In genomic region chr1:16944038-16944437, GRCh38 we compare ENCODE assay signal across 27 cellular contexts. TPM values are rescaled to one million over a fixed set of nuclear protein-coding genes. Genes with fewer than 3 reads are reported as not detected.
DNase-seq lines count a peak whose midpoint lies in the region; ATAC-seq and TF ChIP-seq lines count a peak whose summit lies in the region.
"Had no signal": no experiment of that assay in that cellular context is flagged by ENCODE, and none has a peak within 500 bp of the region (broad histone marks: within the 10 kb centered on the region; RNA-seq: fewer than 3 reads in every experiment).

No MANE protein-coding gene starts in this region.

- no peak overlapping the region for H2BK5ac ChIP-seq in mesenchymal stem cell (ENCODE audit: low read depth, low read length, poor library complexity, severe bottlenecking)

- ATAC-seq in activated T-helper 17 cell treated with anti-CD3 and anti-CD28 coated beads, Interleukin-2, amount 50 U/mL, for 72 hours (replicated peaks), result no peak
- no peak for ATAC-seq in GM18502 (IDR thresholded peaks at IDR 0.05; ENCODE audit: poor library complexity, unreplicated experiment)
- ATAC-seq in effector memory CD8-positive, alpha-beta T cell (replicated peaks), result no peak
- ATAC-seq: GM12878 had no signal

- no peak overlapping the region for H3K14ac ChIP-seq in mesenchymal stem cell (ENCODE audit: low read length in 2 of 2)

- no peak overlapping the region for H3K4me3 ChIP-seq in BLaER1 treated with 17β-estradiol and CSF1 and Interleukin-3, amounts not matched to agents 10 nM and 100 nM
- no peak overlapping the region for H3K4me3 ChIP-seq in HEK293 (ENCODE audit: low read depth, low read length)
- H3K4me3 ChIP-seq in mesenchymal stem cell (ENCODE audit: insufficient read depth in 1 of 2, low read depth in 1 of 2, low read length in 2 of 2), result peak overlapping the region in 1 of 2 experiments; percentile 20
- H3K4me3 ChIP-seq in coronary artery, result no peak overlapping the region
- H3K4me3 ChIP-seq: GM12878 had no signal

- no peaks in the 10 kb centered on the region for H3K27me3 Mint-ChIP-seq in activated T-helper 17 cell treated with anti-CD3 and anti-CD28 coated beads, Interleukin-2, amount 50 U/mL, for 72 hours
- no peaks in the 10 kb centered on the region for H3K27me3 Mint-ChIP-seq in effector memory CD8-positive, alpha-beta T cell
- H3K27me3 Mint-ChIP-seq: CD4-positive, alpha-beta memory T cell; CD4-positive, CD25-positive, alpha-beta regulatory T cell; CD8-positive, alpha-beta memory T cell had no signal

- POLR2A ChIA-PET in HEK293 (lab: Yijun Ruan, JAX), result no interaction called here

- no peak overlapping the region for H2AFZ ChIP-seq in mesenchymal stem cell (ENCODE audit: low read depth, low read length)

- 96% methylated on average over 16 of the region's 19 CpGs for WGBS in mesenchymal stem cell

- peaks cover 0 to 11% (median 0%) of the 10 kb centered on the region in 11 experiments; a peak in 5 of 22 replicates for H3K36me3 ChIP-seq in BLaER1 treated with 17β-estradiol and CSF1 and Interleukin-3, amounts not matched to agents 10 nM and 100 nM
- H3K36me3 ChIP-seq in HEK293 (ENCODE audit: control insufficient read depth in 2 of 2, insufficient read depth in 1 of 2, low read length in 2 of 2) (peaks cover 0 to 45% of the 10 kb centered on the region in 2 experiments; a peak in 2 of 3 replicates), mesenchymal stem cell (ENCODE audit: control insufficient read depth in 1 of 2, insufficient read depth in 2 of 2, low read depth in 1 of 2, low read length in 2 of 2) (peaks cover 4 to 29% of the 10 kb centered on the region in 2 experiments)
- H3K36me3 ChIP-seq: BE2C had no signal

- no peak overlapping the region for H2BK12ac ChIP-seq in mesenchymal stem cell (ENCODE audit: low read length in 2 of 2)

- no peaks in the 10 kb centered on the region for H3K9me3 Mint-ChIP-seq in activated T-helper 17 cell treated with anti-CD3 and anti-CD28 coated beads, Interleukin-2, amount 50 U/mL, for 72 hours
- no peaks in the 10 kb centered on the region for H3K9me3 Mint-ChIP-seq in effector memory CD8-positive, alpha-beta T cell
- H3K9me3 Mint-ChIP-seq: CD4-positive, alpha-beta memory T cell; CD4-positive, CD25-positive, alpha-beta regulatory T cell; CD8-positive, alpha-beta memory T cell had no signal

- TF ChIP-seq CTCF in HEK293 (tag by site-specific recombination; IDR thresholded peaks at IDR 0.05) (no peak), coronary artery (IDR thresholded peaks at IDR 0.05) (no peak)

- no peak overlapping the region for H3K4me3 Mint-ChIP-seq in activated T-helper 17 cell treated with anti-CD3 and anti-CD28 coated beads, Interleukin-2, amount 50 U/mL, for 72 hours
- no peak overlapping the region for H3K4me3 Mint-ChIP-seq in effector memory CD8-positive, alpha-beta T cell
- H3K4me3 Mint-ChIP-seq: CD14-positive monocyte; CD4-positive, alpha-beta memory T cell; CD4-positive, CD25-positive, alpha-beta regulatory T cell; CD8-positive, alpha-beta memory T cell had no signal

- peaks cover 0 to 16% (median 0%) of the 10 kb centered on the region in 11 experiments; a peak in 3 of 22 replicates for H3K27me3 ChIP-seq in BLaER1 treated with 17β-estradiol and CSF1 and Interleukin-3, amounts not matched to agents 10 nM and 100 nM
- H3K27me3 ChIP-seq in mesenchymal stem cell (ENCODE audit: control insufficient read depth in 1 of 2, insufficient read depth in 1 of 2, low read length in 2 of 2), result no peaks in the 10 kb centered on the region
- H3K27me3 ChIP-seq: BE2C had no signal

- H3K36me3 Mint-ChIP-seq in activated T-helper 17 cell treated with anti-CD3 and anti-CD28 coated beads, Interleukin-2, amount 50 U/mL, for 72 hours (ENCODE audit: low read depth), result peaks cover 44% of the 10 kb centered on the region
- peaks cover 28% of the 10 kb centered on the region for H3K36me3 Mint-ChIP-seq in effector memory CD8-positive, alpha-beta T cell (ENCODE audit: insufficient read depth)

- peak overlapping the region; percentile 22 for H4K91ac ChIP-seq in mesenchymal stem cell (ENCODE audit: low read length)

- H3K79me1 ChIP-seq in mesenchymal stem cell (replicated peaks; ENCODE audit: low read length, poor library complexity, severe bottlenecking), result no peaks in the 10 kb centered on the region

- CTCF ChIA-PET in HEK293 (lab: Yijun Ruan, JAX), result interaction anchor here (1.0 kb wide), 1 partner anchor 22 kb away, joined by 4 read pairs; the partner anchor contains the start of gene CROCC

- no peak overlapping the region for H2BK120ac ChIP-seq in mesenchymal stem cell (ENCODE audit: low read depth, low read length)

- H3K27ac ChIP-seq in BLaER1 treated with 17β-estradiol and CSF1 and Interleukin-3, amounts not matched to agents 10 nM and 100 nM, result no peak overlapping the region
- H3K27ac ChIP-seq in HEK293 (ENCODE audit: extremely low read depth, low read depth, low read length) (no peak overlapping the region), mesenchymal stem cell (ENCODE audit: low read length, poor library complexity, severe bottlenecking) (no peak overlapping the region), coronary artery (no peak overlapping the region)

- H4K20me1 ChIP-seq in BLaER1 treated with 17β-estradiol and CSF1 and Interleukin-3, amounts not matched to agents 10 nM and 100 nM, result peaks cover 0 to 40% (median 29%) of the 10 kb centered on the region in 11 experiments; a peak in 18 of 22 replicates

- H3K4me2 ChIP-seq in BLaER1 treated with 17β-estradiol and CSF1 and Interleukin-3, amounts not matched to agents 10 nM and 100 nM, result peak overlapping the region in 10 of 11 experiments; percentile 27 to 97 (median 74); a peak in 18 of 22 replicates
- H3K4me2 ChIP-seq in mesenchymal stem cell (ENCODE audit: low read length, poor library complexity, severe bottlenecking), result no peak overlapping the region

- DNase-seq in mesenchymal stem cell (no peak), coronary artery (ENCODE audit: low spot score) (no peak), NAMALWA (ENCODE audit: low spot score) (no peak)
- no peak for DNase-seq in effector memory CD8-positive, alpha-beta T cell
- DNase-seq: 8988T; ACHN; BE2C; C1 segment of cervical spinal cord; CD4-positive, alpha-beta memory T cell; CD4-positive, CD25-positive, alpha-beta regulatory T cell; CD8-positive, alpha-beta memory T cell; COR-L47; DMS 273 treated with DMSO at 0.1 percent for 48 hours; DMS153; DMS53; DMS79; DND-41; EL; GDM1 had no signal

- no peak overlapping the region for H3K18ac ChIP-seq in mesenchymal stem cell (ENCODE audit: low read depth in 1 of 2, low read length in 2 of 2)

- H3K4ac ChIP-seq in mesenchymal stem cell (ENCODE audit: low read depth in 1 of 2, low read length in 2 of 2), result no peak overlapping the region

- H4K8ac ChIP-seq in mesenchymal stem cell (ENCODE audit: low read length), result no peak overlapping the region

- H3K27ac Mint-ChIP-seq in activated T-helper 17 cell treated with anti-CD3 and anti-CD28 coated beads, Interleukin-2, amount 50 U/mL, for 72 hours, result peak overlapping the region; percentile 38
- no peak overlapping the region for H3K27ac Mint-ChIP-seq in effector memory CD8-positive, alpha-beta T cell
- H3K27ac Mint-ChIP-seq: CD14-positive monocyte; CD4-positive, alpha-beta memory T cell; CD4-positive, CD25-positive, alpha-beta regulatory T cell; CD8-positive, alpha-beta memory T cell had no signal

- H3K4me1 Mint-ChIP-seq in activated T-helper 17 cell treated with anti-CD3 and anti-CD28 coated beads, Interleukin-2, amount 50 U/mL, for 72 hours, result no peaks in the 10 kb centered on the region
- H3K4me1 Mint-ChIP-seq in effector memory CD8-positive, alpha-beta T cell (ENCODE audit: low read depth in 2 of 2), result peaks cover 0 to 1% of the 10 kb centered on the region in 2 donors
- H3K4me1 Mint-ChIP-seq: CD14-positive monocyte; CD4-positive, CD25-positive, alpha-beta regulatory T cell; CD8-positive, alpha-beta memory T cell had no signal

- H3K9me3 ChIP-seq in BLaER1 treated with 17β-estradiol and CSF1 and Interleukin-3, amounts not matched to agents 10 nM and 100 nM (replicated peaks in 1 of 11), result no peaks in the 10 kb centered on the region
- H3K9me3 ChIP-seq in HEK293 (ENCODE audit: control insufficient read depth, insufficient read depth, low read depth, low read length) (no peaks in the 10 kb centered on the region), mesenchymal stem cell (ENCODE audit: control insufficient read depth, low read length) (no peaks in the 10 kb centered on the region)
- H3K9me3 ChIP-seq: BE2C had no signal

- H2AK5ac ChIP-seq in mesenchymal stem cell (ENCODE audit: low read length, severe bottlenecking), result no peak overlapping the region

- H2BK15ac ChIP-seq in mesenchymal stem cell (ENCODE audit: low read depth, poor library complexity, severe bottlenecking), result no peak overlapping the region

- no peak overlapping the region for H3K23ac ChIP-seq in mesenchymal stem cell (ENCODE audit: low read length in 2 of 2)

- H3K4me1 ChIP-seq in BLaER1 treated with 17β-estradiol and CSF1 and Interleukin-3, amounts not matched to agents 10 nM and 100 nM, result peaks cover 34 to 57% (median 53%) of the 10 kb centered on the region in 10 experiments
- H3K4me1 ChIP-seq in HEK293 (ENCODE audit: control insufficient read depth, insufficient read depth, low read length) (no peaks in the 10 kb centered on the region), mesenchymal stem cell (ENCODE audit: control insufficient read depth, insufficient read depth, low read depth, low read length) (peaks cover 13% of the 10 kb centered on the region)
- H3K4me1 ChIP-seq: BE2C had no signal

- H3K9ac ChIP-seq in BLaER1 treated with 17β-estradiol and CSF1 and Interleukin-3, amounts not matched to agents 10 nM and 100 nM, result peak overlapping the region in 1 of 11 experiments; percentile 21; a peak in 1 of 22 replicates
- H3K9ac ChIP-seq in mesenchymal stem cell (ENCODE audit: low read length), result no peak overlapping the region

TF ChIP-seq in HEK293, 187 proteins besides CTCF, POLR2A, EP300 and RAD21 (continues in another document):
- TF ChIP-seq ZNF394 (tag by site-specific recombination; IDR thresholded peaks at IDR 0.05; ENCODE audit: borderline replicate concordance) (peak; percentile 42; the same call in 1 of the 2 replicates), ZBTB48 (tag by site-specific recombination; IDR thresholded peaks at IDR 0.05) (no peak), OSR2 (tag by site-specific recombination; IDR thresholded peaks at IDR 0.05) (no peak), ZNF621 (tag by site-specific recombination; IDR thresholded peaks at IDR 0.05) (no peak)

RNA-seq across cellular contexts. Expression of gene CROCC, which starts 22.3 kb away (rescaled TPM):
- total RNA-seq in activated T-helper 17 cell treated with anti-CD3 and anti-CD28 coated beads, Interleukin-2, amount 50 U/mL, for 72 hours, result 10 to 100 TPM; 21.2 to 24.5 TPM
- polyA plus RNA-seq in mesenchymal stem cell (2013, experiment 1 of 2), result 7.4 TPM
- 6.9 TPM for polyA plus RNA-seq in mesenchymal stem cell (2013, experiment 2 of 2)

RNA-seq across cellular contexts. Expression of gene MFAP2, which starts 36.4 kb away (rescaled TPM):
- not detected for total RNA-seq in activated T-helper 17 cell treated with anti-CD3 and anti-CD28 coated beads, Interleukin-2, amount 50 U/mL, for 72 hours
- polyA plus RNA-seq in mesenchymal stem cell (2013, experiment 1 of 2), result 167 TPM
- polyA plus RNA-seq in mesenchymal stem cell (2013, experiment 2 of 2), result 167 TPM
- total RNA-seq: CD4-positive, alpha-beta memory T cell; CD4-positive, CD25-positive, alpha-beta regulatory T cell; CD8-positive, alpha-beta memory T cell; GM12878 had no signal
- polyA plus RNA-seq: CD14-positive monocyte; CD4-positive, alpha-beta memory T cell; CD4-positive, CD25-positive, alpha-beta regulatory T cell had no signal

RNA-seq across cellular contexts. Expression of gene RNU1-2, which starts 48.3 kb away (rescaled TPM):
- 1,000 to 10,000 TPM; 1,202 to 2,371 TPM for total RNA-seq in activated T-helper 17 cell treated with anti-CD3 and anti-CD28 coated beads, Interleukin-2, amount 50 U/mL, for 72 hours
- not detected for polyA plus RNA-seq in mesenchymal stem cell (2013, experiment 1 of 2)
- polyA plus RNA-seq in mesenchymal stem cell (2013, experiment 2 of 2), result not detected
- total RNA-seq: G401 had no signal
- polyA plus RNA-seq: AG04450; CD14-positive monocyte; CD4-positive, alpha-beta memory T cell; CD8-positive, alpha-beta memory T cell had no signal
